ENCODE assay signal across 1 cellular context in genomic region chr14:72518809-72519377, GRCh38.
TF ChIP-seq lines count a peak whose summit lies in the region.

No MANE protein-coding gene starts in this region.

TF ChIP-seq in GM12878, 131 proteins besides CTCF, POLR2A, EP300 and RAD21 (continued from another document and continues in another):
- TF ChIP-seq RUNX3 (IDR thresholded peaks at IDR 0.05; ENCODE audit: low read length) (peak; percentile 75), MYC (IDR thresholded peaks at IDR 0.05; ENCODE audit: insufficient read depth, insufficient read length, insufficient replicate concordance, low read length, severe bottlenecking) (no peak), CHD4 (IDR thresholded peaks at IDR 0.05) (no peak), ZNF592 (IDR thresholded peaks at IDR 0.05) (no peak), CEBPB (IDR thresholded peaks at IDR 0.05; ENCODE audit: borderline replicate concordance in 1 of 2, low read depth in 2 of 2, low read length in 2 of 2) (0 out of 4 replicates have a peak, but pooled peaks of 1 of the 2 experiments have one; percentile 57), POU2F2 (IDR thresholded peaks at IDR 0.05; ENCODE audit: borderline replicate concordance, low read depth, low read length) (peak; percentile 3; the same call in 1 of the 3 replicates), MEF2B (IDR thresholded peaks at IDR 0.05; ENCODE audit: partially characterized antibody, poor library complexity, severe bottlenecking) (peak; percentile 79), FOXM1 (IDR thresholded peaks at IDR 0.05; ENCODE audit: low read depth, low read length) (0 out of 2 replicates have a peak, but pooled peaks have one; percentile 70), BHLHE40 (IDR thresholded peaks at IDR 0.05; ENCODE audit: borderline replicate concordance in 1 of 2, low read depth in 2 of 2, low read length in 1 of 2) (0 out of 4 replicates have a peak, but pooled peaks of 1 of the 2 experiments have one; percentile 12), WRNIP1 (IDR thresholded peaks at IDR 0.05; ENCODE audit: borderline replicate concordance, low read depth, low read length) (no peak), KLF5 (IDR thresholded peaks at IDR 0.05; ENCODE audit: partially characterized antibody) (no peak), ZNF207 (IDR thresholded peaks at IDR 0.05; ENCODE audit: borderline replicate concordance) (no peak), NR2F1 (conservative IDR thresholded peaks at IDR 0.05) (peak; percentile 45; the same call in 1 of the 2 replicates), SIX5 (IDR thresholded peaks at IDR 0.05; ENCODE audit: low read depth, low read length, severe bottlenecking) (no peak), PML (IDR thresholded peaks at IDR 0.05; ENCODE audit: low read length) (peak; percentile 18), BCL3 (IDR thresholded peaks at IDR 0.05; ENCODE audit: borderline replicate concordance, insufficient read depth, low read depth, low read length, poor library complexity, severe bottlenecking) (no peak), RELA (IDR thresholded peaks at IDR 0.05; ENCODE audit: borderline replicate concordance, partially characterized antibody) (no peak), LARP7 (IDR thresholded peaks at IDR 0.05) (no peak), BRCA1 (IDR thresholded peaks at IDR 0.05; ENCODE audit: low read depth, low read length) (no peak), MTA3 (IDR thresholded peaks at IDR 0.05; ENCODE audit: borderline replicate concordance, low read length) (peak; percentile 71; the same call in 1 of the 2 replicates), ZBTB40 (IDR thresholded peaks at IDR 0.05; ENCODE audit: borderline replicate concordance) (no peak; the same call in 1 of the 2 replicates), MTA2 (IDR thresholded peaks at IDR 0.05; ENCODE audit: low read depth) (peak; percentile 37; the same call in 1 of the 2 replicates), RBBP5 (conservative IDR thresholded peaks at IDR 0.05) (no peak), SPI1 (IDR thresholded peaks at IDR 0.05; ENCODE audit: borderline replicate concordance, insufficient read depth, low read depth, low read length) (peak; percentile 86), IKZF2 (IDR thresholded peaks at IDR 0.05) (peak; percentile 23 to 35; a peak in 1 of 4 replicates), SMAD5 (IDR thresholded peaks at IDR 0.05; ENCODE audit: low read depth) (no peak), HDAC2 (IDR thresholded peaks at IDR 0.05) (no peak), YBX1 (IDR thresholded peaks at IDR 0.05) (no peak), TCF7 (IDR thresholded peaks at IDR 0.05; ENCODE audit: borderline replicate concordance) (0 out of 2 replicates have a peak, but pooled peaks have one; percentile 42), ZBTB11 (CRISPR knock-in tag; IDR thresholded peaks at IDR 0.05) (no peak), EZH2 (IDR thresholded peaks at IDR 0.05; ENCODE audit: borderline replicate concordance, control insufficient read depth, low read depth, low read length) (no peak), BCL11A (IDR thresholded peaks at IDR 0.05; ENCODE audit: low read depth, low read length) (0 out of 2 replicates have a peak, but pooled peaks have one; percentile 34), YY1 (IDR thresholded peaks at IDR 0.05; ENCODE audit: low read depth, low read length) (no peak), EGR1 (IDR thresholded peaks at IDR 0.05; ENCODE audit: borderline replicate concordance in 1 of 2, low read depth in 2 of 2, low read length in 2 of 2) (peak in 1 of 2 experiments; percentile 42; a peak in 1 of 3 replicates), MXI1 (IDR thresholded peaks at IDR 0.05; ENCODE audit: low read depth, low read length) (0 out of 2 replicates have a peak, but pooled peaks have one; percentile 48)
- TF ChIP-seq, protein P1, sequence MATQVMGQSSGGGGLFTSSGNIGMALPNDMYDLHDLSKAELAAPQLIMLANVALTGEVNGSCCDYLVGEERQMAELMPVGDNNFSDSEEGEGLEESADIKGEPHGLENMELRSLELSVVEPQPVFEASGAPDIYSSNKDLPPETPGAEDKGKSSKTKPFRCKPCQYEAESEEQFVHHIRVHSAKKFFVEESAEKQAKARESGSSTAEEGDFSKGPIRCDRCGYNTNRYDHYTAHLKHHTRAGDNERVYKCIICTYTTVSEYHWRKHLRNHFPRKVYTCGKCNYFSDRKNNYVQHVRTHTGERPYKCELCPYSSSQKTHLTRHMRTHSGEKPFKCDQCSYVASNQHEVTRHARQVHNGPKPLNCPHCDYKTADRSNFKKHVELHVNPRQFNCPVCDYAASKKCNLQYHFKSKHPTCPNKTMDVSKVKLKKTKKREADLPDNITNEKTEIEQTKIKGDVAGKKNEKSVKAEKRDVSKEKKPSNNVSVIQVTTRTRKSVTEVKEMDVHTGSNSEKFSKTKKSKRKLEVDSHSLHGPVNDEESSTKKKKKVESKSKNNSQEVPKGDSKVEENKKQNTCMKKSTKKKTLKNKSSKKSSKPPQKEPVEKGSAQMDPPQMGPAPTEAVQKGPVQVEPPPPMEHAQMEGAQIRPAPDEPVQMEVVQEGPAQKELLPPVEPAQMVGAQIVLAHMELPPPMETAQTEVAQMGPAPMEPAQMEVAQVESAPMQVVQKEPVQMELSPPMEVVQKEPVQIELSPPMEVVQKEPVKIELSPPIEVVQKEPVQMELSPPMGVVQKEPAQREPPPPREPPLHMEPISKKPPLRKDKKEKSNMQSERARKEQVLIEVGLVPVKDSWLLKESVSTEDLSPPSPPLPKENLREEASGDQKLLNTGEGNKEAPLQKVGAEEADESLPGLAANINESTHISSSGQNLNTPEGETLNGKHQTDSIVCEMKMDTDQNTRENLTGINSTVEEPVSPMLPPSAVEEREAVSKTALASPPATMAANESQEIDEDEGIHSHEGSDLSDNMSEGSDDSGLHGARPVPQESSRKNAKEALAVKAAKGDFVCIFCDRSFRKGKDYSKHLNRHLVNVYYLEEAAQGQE (IDR thresholded peaks at IDR 0.05; ENCODE audit: low read depth, low read length): no peak
- TF ChIP-seq, protein P2, sequence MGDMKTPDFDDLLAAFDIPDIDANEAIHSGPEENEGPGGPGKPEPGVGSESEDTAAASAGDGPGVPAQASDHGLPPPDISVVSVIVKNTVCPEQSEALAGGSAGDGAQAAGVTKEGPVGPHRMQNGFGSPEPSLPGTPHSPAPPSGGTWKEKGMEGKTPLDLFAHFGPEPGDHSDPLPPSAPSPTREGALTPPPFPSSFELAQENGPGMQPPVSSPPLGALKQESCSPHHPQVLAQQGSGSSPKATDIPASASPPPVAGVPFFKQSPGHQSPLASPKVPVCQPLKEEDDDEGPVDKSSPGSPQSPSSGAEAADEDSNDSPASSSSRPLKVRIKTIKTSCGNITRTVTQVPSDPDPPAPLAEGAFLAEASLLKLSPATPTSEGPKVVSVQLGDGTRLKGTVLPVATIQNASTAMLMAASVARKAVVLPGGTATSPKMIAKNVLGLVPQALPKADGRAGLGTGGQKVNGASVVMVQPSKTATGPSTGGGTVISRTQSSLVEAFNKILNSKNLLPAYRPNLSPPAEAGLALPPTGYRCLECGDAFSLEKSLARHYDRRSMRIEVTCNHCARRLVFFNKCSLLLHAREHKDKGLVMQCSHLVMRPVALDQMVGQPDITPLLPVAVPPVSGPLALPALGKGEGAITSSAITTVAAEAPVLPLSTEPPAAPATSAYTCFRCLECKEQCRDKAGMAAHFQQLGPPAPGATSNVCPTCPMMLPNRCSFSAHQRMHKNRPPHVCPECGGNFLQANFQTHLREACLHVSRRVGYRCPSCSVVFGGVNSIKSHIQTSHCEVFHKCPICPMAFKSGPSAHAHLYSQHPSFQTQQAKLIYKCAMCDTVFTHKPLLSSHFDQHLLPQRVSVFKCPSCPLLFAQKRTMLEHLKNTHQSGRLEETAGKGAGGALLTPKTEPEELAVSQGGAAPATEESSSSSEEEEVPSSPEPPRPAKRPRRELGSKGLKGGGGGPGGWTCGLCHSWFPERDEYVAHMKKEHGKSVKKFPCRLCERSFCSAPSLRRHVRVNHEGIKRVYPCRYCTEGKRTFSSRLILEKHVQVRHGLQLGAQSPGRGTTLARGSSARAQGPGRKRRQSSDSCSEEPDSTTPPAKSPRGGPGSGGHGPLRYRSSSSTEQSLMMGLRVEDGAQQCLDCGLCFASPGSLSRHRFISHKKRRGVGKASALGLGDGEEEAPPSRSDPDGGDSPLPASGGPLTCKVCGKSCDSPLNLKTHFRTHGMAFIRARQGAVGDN (IDR thresholded peaks at IDR 0.05): no peak
